In the genomic region with DNA sequence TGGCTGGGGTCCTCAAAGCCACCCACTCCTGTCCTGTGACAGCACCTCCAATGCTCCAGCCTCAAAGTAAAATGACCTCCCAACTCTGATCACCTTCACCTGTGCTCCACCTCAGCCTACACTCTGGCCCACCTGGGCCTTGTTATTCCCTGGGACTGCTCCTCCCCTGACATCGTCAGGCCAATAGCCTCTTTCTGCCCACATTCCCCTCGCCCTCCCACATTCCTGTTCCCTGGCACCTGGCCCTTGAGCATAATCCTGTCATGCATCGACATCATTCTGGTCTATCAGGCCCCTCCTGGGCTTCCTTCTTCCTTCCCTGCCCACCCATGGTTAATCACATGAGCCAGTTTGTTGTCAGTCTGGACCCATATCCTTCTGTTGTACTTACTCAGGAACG, we compare ENCODE assay signal across 23 cellular contexts. TPM values are rescaled to one million over a fixed set of nuclear protein-coding genes. Genes with fewer than 3 reads are reported as not detected.
DNase-seq lines count a peak whose midpoint lies in the region; FAIRE-seq and TF ChIP-seq lines count a peak whose summit lies in the region.
"Had no signal": no experiment of that assay in that cellular context is flagged by ENCODE, and none has a peak within 500 bp of the region (broad histone marks: within the 10 kb centered on the region; RNA-seq: fewer than 3 reads in every experiment).

No MANE protein-coding gene starts in this region.

- no CpG with 5 or more reads among the region's 4 CpGs for WGBS in neuronal stem cell (ENCODE audit: extremely low coverage in 2 of 2, insufficient read length in 2 of 2, insufficient replicate concordance in 1 of 2), 2 donors

- H2BK5ac ChIP-seq in neuronal stem cell (ENCODE audit: low read length) = no peak overlapping the region

- peaks cover under 1% of the 10 kb centered on the region for H3K4me1 Mint-ChIP-seq in HFFc6 (ENCODE audit: low read depth)

- H3K9me3 Mint-ChIP-seq in HFFc6 = no peaks in the 10 kb centered on the region
- H3K9me3 Mint-ChIP-seq: dendritic cell treated with granulocyte-macrophage colony-stimulating factor and Interleukin-4, amounts not matched to agents 40 ng/mL and 50 ng/mL, for 4 days; stimulated activated effector memory CD8-positive, alpha-beta T cell treated with anti-CD3 and anti-CD28 coated beads, Interleukin-12 subunit alpha, Interleukin-12 subunit beta, amount 100 ng/mL, for 72 hours; T-helper 2 cell treated with Interferon-gamma antibody and Interleukin-4, amounts not matched to agents 5 μg/mL and 100 μg/mL, for 36 hours had no signal

- H3K4me3 ChIP-seq in H7 (ENCODE audit: insufficient read depth, low read depth, low read length) = no peak overlapping the region
- H3K4me3 ChIP-seq in neuronal stem cell (ENCODE audit: low read length in 2 of 2) = no peak overlapping the region
- H3K4me3 ChIP-seq: body of pancreas, hepatocyte, pancreas, smooth muscle cell, upper lobe of right lung had no signal

- no peak for FAIRE-seq in RCC 7860 (lab: Jason Lieb, UNC)
- FAIRE-seq: A204.1, pancreas had no signal

- H3K36me3 Mint-ChIP-seq in HFFc6 (ENCODE audit: low read depth) = peaks cover 5% of the 10 kb centered on the region; the same call in 1 of the 2 replicates
- H3K36me3 Mint-ChIP-seq: stimulated activated effector memory CD8-positive, alpha-beta T cell treated with anti-CD3 and anti-CD28 coated beads, Interleukin-12 subunit alpha, Interleukin-12 subunit beta, amount 100 ng/mL, for 72 hours had no signal

- no peak overlapping the region for H2BK12ac ChIP-seq in neuronal stem cell (ENCODE audit: low read length)

- no peak overlapping the region for H3K4me2 ChIP-seq in neuronal stem cell (ENCODE audit: insufficient read depth, low read length, poor library complexity, severe bottlenecking)
- H3K4me2 ChIP-seq: hepatocyte, smooth muscle cell had no signal

- H2BK120ac ChIP-seq in neuronal stem cell (ENCODE audit: low read depth, low read length) = no peak overlapping the region

- no peak overlapping the region for H3K14ac ChIP-seq in neuronal stem cell (ENCODE audit: low read length)

- no peak overlapping the region for H3K4me3 Mint-ChIP-seq in HFFc6
- H3K4me3 Mint-ChIP-seq: activated CD4-positive, alpha-beta T cell treated with anti-CD3 and anti-CD28 coated beads for 36 hours; dendritic cell treated with granulocyte-macrophage colony-stimulating factor and Interleukin-4, amounts not matched to agents 40 ng/mL and 50 ng/mL, for 4 days; stimulated activated effector memory CD8-positive, alpha-beta T cell treated with anti-CD3 and anti-CD28 coated beads, Interleukin-12 subunit alpha, Interleukin-12 subunit beta, amount 100 ng/mL, for 72 hours; T-helper 2 cell treated with Interferon-gamma antibody and Interleukin-4, amounts not matched to agents 5 μg/mL and 100 μg/mL, for 36 hours had no signal

- no peak for TF ChIP-seq CTCF in HFFc6 (IDR thresholded peaks at IDR 0.05)

- peaks cover 7 to 29% of the 10 kb centered on the region in 2 donors for H3K4me1 ChIP-seq in neuronal stem cell (ENCODE audit: control insufficient read depth in 2 of 2, insufficient read depth in 1 of 2, low read depth in 1 of 2, low read length in 2 of 2)
- H3K4me1 ChIP-seq: body of pancreas, pancreas had no signal

- H3K27me3 Mint-ChIP-seq in HFFc6 (ENCODE audit: insufficient read depth) = no peaks in the 10 kb centered on the region
- H3K27me3 Mint-ChIP-seq: activated CD4-positive, alpha-beta T cell treated with anti-CD3 and anti-CD28 coated beads for 36 hours; dendritic cell treated with granulocyte-macrophage colony-stimulating factor and Interleukin-4, amounts not matched to agents 40 ng/mL and 50 ng/mL, for 4 days had no signal

- no peak overlapping the region for H3K4ac ChIP-seq in neuronal stem cell (ENCODE audit: low read length)

- no peaks in the 10 kb centered on the region for H3K9me3 ChIP-seq in neuronal stem cell (replicated peaks in 1 of 2; ENCODE audit: control insufficient read depth in 2 of 2, insufficient read depth in 1 of 2, low read depth in 1 of 2, low read length in 2 of 2)
- H3K9me3 ChIP-seq: body of pancreas, pancreas, upper lobe of right lung had no signal

- no peak overlapping the region for H3K18ac ChIP-seq in neuronal stem cell (ENCODE audit: low read length)

- H3K27ac Mint-ChIP-seq in HFFc6 = no peak overlapping the region
- H3K27ac Mint-ChIP-seq: activated CD4-positive, alpha-beta T cell treated with anti-CD3 and anti-CD28 coated beads for 36 hours; dendritic cell treated with granulocyte-macrophage colony-stimulating factor and Interleukin-4, amounts not matched to agents 40 ng/mL and 50 ng/mL, for 4 days; stimulated activated effector memory CD8-positive, alpha-beta T cell treated with anti-CD3 and anti-CD28 coated beads, Interleukin-12 subunit alpha, Interleukin-12 subunit beta, amount 100 ng/mL, for 72 hours; T-helper 2 cell treated with Interferon-gamma antibody and Interleukin-4, amounts not matched to agents 5 μg/mL and 100 μg/mL, for 36 hours had no signal

- H3K36me3 ChIP-seq in H7 (replicated peaks; ENCODE audit: control insufficient read depth, insufficient read depth, low read length) (no peaks in the 10 kb centered on the region), neuronal stem cell (replicated peaks in 1 of 2; ENCODE audit: control insufficient read depth in 2 of 2, insufficient read depth in 2 of 2, low read length in 2 of 2) (no peaks in the 10 kb centered on the region)
- H3K36me3 ChIP-seq: pancreas, upper lobe of right lung had no signal

- H3K27ac ChIP-seq in neuronal stem cell (replicated peaks; ENCODE audit: low read length) = no peak overlapping the region
- H3K27ac ChIP-seq: body of pancreas, hepatocyte, pancreas, upper lobe of right lung had no signal

- no peak overlapping the region for H2AFZ ChIP-seq in neuronal stem cell (ENCODE audit: low read length)
- H2AFZ ChIP-seq: hepatocyte had no signal

- no peak overlapping the region for H2BK15ac ChIP-seq in neuronal stem cell (ENCODE audit: low read length)

- no peak overlapping the region for H4K91ac ChIP-seq in neuronal stem cell (ENCODE audit: low read depth, low read length, poor library complexity)

- H3K79me1 ChIP-seq in neuronal stem cell (ENCODE audit: low read depth, low read length) = no peaks in the 10 kb centered on the region

- no peak overlapping the region for H4K8ac ChIP-seq in neuronal stem cell (ENCODE audit: low read depth, low read length)

- no peak overlapping the region for H3K9ac ChIP-seq in neuronal stem cell (ENCODE audit: low read depth, low read length, poor library complexity)

- no peak overlapping the region for H3K23ac ChIP-seq in neuronal stem cell (ENCODE audit: low read depth, low read length, poor library complexity)

- peak; percentile 67 for DNase-seq in A172 (ENCODE audit: low spot score)
- DNase-seq in H7 = peak; percentile 56
- DNase-seq in RCC 7860 (ENCODE audit: low spot score) = peak; percentile 67
- peak; percentile 79 for DNase-seq in glomerular visceral epithelial cell (ENCODE audit: extremely low spot score)
- DNase-seq in neuronal stem cell (ENCODE audit: low spot score) = no peak
- DNase-seq in NCI-H2171 (lab: John Stamatoyannopoulos, UW) = no peak
- no peak for DNase-seq in HFFc6
- no peak for DNase-seq in inferior parietal cortex (ENCODE audit: extremely low spot score)
- DNase-seq: activated CD4-positive, alpha-beta T cell treated with anti-CD3 and anti-CD28 coated beads for 36 hours; activated naive CD4-positive, alpha-beta T cell treated with Interleukin-2 at 50 U/mL for 16 hours; body of pancreas; left ventricle myocardium superior; NCI-H187 treated with DMSO at 0.1 percent for 48 hours; NCI-H69; pancreas; RPMI8226; upper lobe of right lung had no signal

- H3K27me3 ChIP-seq in H7 (ENCODE audit: control insufficient read depth, insufficient read depth, low read length) (no peaks in the 10 kb centered on the region), neuronal stem cell (ENCODE audit: control insufficient read depth in 3 of 3, insufficient read depth in 3 of 3, low read depth in 1 of 3, low read length in 3 of 3) (no peaks in the 10 kb centered on the region)
- H3K27me3 ChIP-seq: body of pancreas, hepatocyte, pancreas, upper lobe of right lung had no signal

- no peak overlapping the region for H2AK5ac ChIP-seq in neuronal stem cell (ENCODE audit: low read depth, low read length)

RNA-seq across cellular contexts. Expression of gene BCAR3, which starts 13.2 kb away (rescaled TPM):
- 33.1 and 34.3 TPM in 2 replicates for total RNA-seq in A172 (2014; rRNA removed; shearing (Covaris generic))
- 53.2 and 67.4 TPM in 2 replicates for total RNA-seq in H7 (2014; rRNA removed; shearing (Covaris generic))
- polyA plus RNA-seq in neuronal stem cell (2013, experiment 1 of 2) = 15.9 TPM
- 16.0 TPM for polyA plus RNA-seq in neuronal stem cell (2013, experiment 2 of 2)
- 10 to 100 TPM; 24.4 to 55.1 (median 26.2) TPM for total RNA-seq in HFFc6 (2021; fragmentation: NEBNext Ultra II Directional; extraction: Animal tissue kit (Norgen Biotek cat#: 25700))

Comparison
In these comparisons a context has a peak if more than half of its experiments do, and no peak if none do; other contexts are left out.
1. DNase-seq: peak in A172 (single experiment), H7 (single experiment), RCC 7860 (single experiment) and glomerular visceral epithelial cell (single experiment); none in neuronal stem cell (single experiment), NCI-H2171 (single experiment), HFFc6 (single experiment) and inferior parietal cortex (single experiment).